ENCODE assay signal across 15 cellular contexts in the genomic region with DNA sequence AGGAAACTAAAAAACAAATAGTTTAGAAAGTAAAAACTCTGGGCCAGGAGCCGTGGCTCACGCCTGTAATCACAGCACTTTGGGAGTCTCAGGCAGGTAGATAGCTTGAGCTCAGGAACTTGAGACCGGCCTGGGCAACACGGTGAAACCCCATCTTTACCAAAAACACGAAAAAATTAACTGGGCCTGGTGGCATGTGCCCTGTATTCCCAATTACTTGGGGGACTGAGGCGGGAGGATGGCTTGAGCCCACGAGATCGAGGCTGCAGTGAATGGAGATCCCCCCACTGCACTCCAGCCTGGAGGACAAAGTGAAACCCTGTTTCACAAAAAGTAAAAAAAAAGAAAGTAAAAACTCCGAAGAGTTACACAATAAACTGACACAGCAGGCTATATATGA. TPM values are rescaled to one million over a fixed set of nuclear protein-coding genes. Genes with fewer than 3 reads are reported as not detected.
DNase-seq lines count a peak whose midpoint lies in the region; ATAC-seq and TF ChIP-seq lines count a peak whose summit lies in the region.
"Had no signal": no experiment of that assay in that cellular context is flagged by ENCODE, and none has a peak within 500 bp of the region (broad histone marks: within the 10 kb centered on the region; RNA-seq: fewer than 3 reads in every experiment).

No MANE protein-coding gene starts in this region.

- no peak overlapping the region for H3K27ac ChIP-seq in MM.1S (ENCODE audit: low read length)
- peak overlapping the region; percentile 23 for H3K27ac ChIP-seq in fibroblast of lung (ENCODE audit: insufficient read depth, low read length)
- H3K27ac ChIP-seq: esophagus squamous epithelium, PC-9 had no signal

- H3K9me2 ChIP-seq in MM.1S (replicated peaks; ENCODE audit: insufficient read depth, low read length), result no peaks in the 10 kb centered on the region

- H3K27me3 ChIP-seq in MM.1S (replicated peaks; ENCODE audit: insufficient read depth, low read length) (no peaks in the 10 kb centered on the region), fibroblast of lung (ENCODE audit: control insufficient read depth, insufficient read depth, low read length) (no peaks in the 10 kb centered on the region)
- H3K27me3 ChIP-seq: esophagus squamous epithelium had no signal

- H3K9me3 ChIP-seq in MM.1S (replicated peaks; ENCODE audit: insufficient read depth, low read length) (no peaks in the 10 kb centered on the region), fibroblast of lung (ENCODE audit: control insufficient read depth, insufficient read depth, low read depth, low read length) (no peaks in the 10 kb centered on the region)
- H3K9me3 ChIP-seq: esophagus squamous epithelium had no signal

- H3K79me2 ChIP-seq in MM.1S (ENCODE audit: low read length), result peaks cover 14% of the 10 kb centered on the region
- H3K79me2 ChIP-seq in fibroblast of lung (ENCODE audit: control insufficient read depth, insufficient read depth, low read length), result peaks cover 97% of the 10 kb centered on the region

- H3K36me3 ChIP-seq in MM.1S (replicated peaks; ENCODE audit: insufficient read depth, low read length), result no peaks in the 10 kb centered on the region
- H3K36me3 ChIP-seq in fibroblast of lung (ENCODE audit: control insufficient read depth, insufficient read depth, low read length), result no peaks in the 10 kb centered on the region
- H3K36me3 ChIP-seq: esophagus squamous epithelium had no signal

- DNase-seq in MM.1S, result no peak
- DNase-seq in fibroblast of lung (ENCODE audit: low read depth in 2 of 2), result no peak
- DNase-seq in G401 (ENCODE audit: low spot score), result no peak
- DNase-seq in activated T-cell treated with anti-CD3 and anti-CD28 coated beads, Interleukin-2, amount 50 U/mL, for 1 hour, result no peak
- DNase-seq in glutamatergic neuron, result no peak
- no peak for DNase-seq in NCI-H2171 treated with DMSO at 0.1 percent for 48 hours (lab: John Stamatoyannopoulos, UW)
- DNase-seq: activated naive CD8-positive, alpha-beta T cell treated with anti-CD3 and anti-CD28 coated beads, Interleukin-2, amount 10 ng/mL, durations not matched to agents 7 days and 5 days; CD4-positive, CD25-positive, alpha-beta regulatory T cell; esophagus squamous epithelium; GDM1; NCI-H1436; PC-9; stimulated activated CD4-positive, alpha-beta T cell treated with anti-CD3 and anti-CD28 coated beads, Interleukin-4, amount 100 ng/mL, for 4 hours had no signal

- ATAC-seq in GM18517 (IDR thresholded peaks at IDR 0.05; ENCODE audit: unreplicated experiment) (peak; percentile 75), GM21723 (IDR thresholded peaks at IDR 0.05; ENCODE audit: unreplicated experiment) (peak; percentile 66)

- H3K4me1 ChIP-seq in MM.1S (ENCODE audit: low read length) (no peaks in the 10 kb centered on the region), fibroblast of lung (ENCODE audit: control insufficient read depth, extremely low read depth, insufficient read depth, low read length) (peaks cover 7% of the 10 kb centered on the region)

- no peak overlapping the region for H3K27ac Mint-ChIP-seq in glutamatergic neuron (ENCODE audit: unreplicated experiment)
- H3K27ac Mint-ChIP-seq: activated naive CD8-positive, alpha-beta T cell treated with anti-CD3 and anti-CD28 coated beads, Interleukin-2, amount 10 ng/mL, durations not matched to agents 7 days and 5 days; CD4-positive, CD25-positive, alpha-beta regulatory T cell had no signal

- in situ Hi-C loops in G401 (cut with HindIII; ENCODE audit: low sequenced_read_pairs), result no loop called here

- H4K20me1 ChIP-seq in MM.1S (ENCODE audit: insufficient read depth, low read length) (no peaks in the 10 kb centered on the region), fibroblast of lung (ENCODE audit: control insufficient read depth, extremely low read depth, insufficient read depth, low read length) (no peaks in the 10 kb centered on the region)

- H3K4me3 ChIP-seq in MM.1S (ENCODE audit: low read length), result peak overlapping the region; percentile 26
- no peak overlapping the region for H3K4me3 ChIP-seq in fibroblast of lung (replicated peaks in 1 of 4; ENCODE audit: control extremely low read depth in 1 of 4, insufficient read depth in 1 of 4, low read depth in 3 of 4, low read length in 4 of 4)
- H3K4me3 ChIP-seq: esophagus squamous epithelium, PC-9 had no signal

- peaks cover 10% of the 10 kb centered on the region for H3K4me1 Mint-ChIP-seq in glutamatergic neuron (ENCODE audit: low read depth, unreplicated experiment)

- TF ChIP-seq CTCF in MM.1S (IDR thresholded peaks at IDR 0.05; ENCODE audit: low read length), result no peak
- no peak for TF ChIP-seq CTCF in fibroblast of lung (conservative IDR thresholded peaks at IDR 0.05 in 1 of 2, IDR thresholded peaks at IDR 0.05 in 1 of 2; ENCODE audit: low read depth in 1 of 2, low read length in 2 of 2)
- TF ChIP-seq CTCF in glutamatergic neuron (IDR thresholded peaks at IDR 0.05; ENCODE audit: partially characterized antibody, unreplicated experiment), result no peak

- H3K27me3 Mint-ChIP-seq in glutamatergic neuron (ENCODE audit: unreplicated experiment), result no peaks in the 10 kb centered on the region
- H3K27me3 Mint-ChIP-seq: activated naive CD8-positive, alpha-beta T cell treated with anti-CD3 and anti-CD28 coated beads, Interleukin-2, amount 10 ng/mL, durations not matched to agents 7 days and 5 days; CD4-positive, CD25-positive, alpha-beta regulatory T cell had no signal

- peaks cover 5% of the 10 kb centered on the region for H3K36me3 Mint-ChIP-seq in glutamatergic neuron (ENCODE audit: unreplicated experiment)

- no peak overlapping the region for H2AFZ ChIP-seq in MM.1S (ENCODE audit: low read length)
- H2AFZ ChIP-seq in fibroblast of lung (ENCODE audit: low read length), result no peak overlapping the region
- H2AFZ ChIP-seq: PC-9 had no signal

- peaks cover 4% of the 10 kb centered on the region for H3K9me3 Mint-ChIP-seq in glutamatergic neuron (ENCODE audit: unreplicated experiment)

- H3K4me2 ChIP-seq in MM.1S (ENCODE audit: low read depth, low read length) (peak overlapping the region; percentile 46; the same call in 1 of the 2 replicates), fibroblast of lung (ENCODE audit: extremely low read depth, insufficient read depth, low read length) (no peak overlapping the region)
- H3K4me2 ChIP-seq: PC-9 had no signal

- H3K9ac ChIP-seq in MM.1S (ENCODE audit: low read length), result peak overlapping the region; percentile 29; the same call in 1 of the 2 replicates
- H3K9ac ChIP-seq in fibroblast of lung (ENCODE audit: insufficient read depth, low read length), result no peak overlapping the region

- H3K4me3 Mint-ChIP-seq in glutamatergic neuron (ENCODE audit: unreplicated experiment), result no peak overlapping the region
- H3K4me3 Mint-ChIP-seq: activated naive CD8-positive, alpha-beta T cell treated with anti-CD3 and anti-CD28 coated beads, Interleukin-2, amount 10 ng/mL, durations not matched to agents 7 days and 5 days; CD4-positive, CD25-positive, alpha-beta regulatory T cell had no signal

- H3F3A ChIP-seq in MM.1S (ENCODE audit: insufficient read depth, low read length), result no peaks in the 10 kb centered on the region

RNA-seq across cellular contexts. Expression of gene CEP170, which starts 10.7 kb away (rescaled TPM):
- total RNA-seq in fibroblast of lung (75.2 and 86.0 TPM in 2 replicates), glutamatergic neuron (ENCODE audit: unreplicated experiment) (450 TPM)
- polyA plus RNA-seq in fibroblast of lung, result 84.8 and 92.0 TPM in 2 replicates
- 45.7 and 49.6 TPM in 2 replicates for polyA plus RNA-seq in fibroblast of lung (2012)
- 33.9 and 38.8 TPM in 2 replicates for polyA minus RNA-seq in fibroblast of lung (ENCODE audit: low replicate concordance)
- 33.6 and 36.5 TPM in 2 replicates for total RNA-seq in G401 (2014; rRNA removed; shearing (Covaris generic))

RNA-seq across cellular contexts. Expression of gene SDCCAG8, which starts 11.4 kb away (rescaled TPM):
- 53.2 and 72.7 TPM in 2 replicates for total RNA-seq in fibroblast of lung
- polyA plus RNA-seq in fibroblast of lung, result 27.0 and 34.8 TPM in 2 replicates
- polyA plus RNA-seq in fibroblast of lung (2012), result 21.6 and 23.8 TPM in 2 replicates
- 5.0 and 8.2 TPM in 2 replicates for polyA minus RNA-seq in fibroblast of lung (ENCODE audit: low replicate concordance)
- total RNA-seq in G401 (2014; rRNA removed; shearing (Covaris generic)), result 10.8 and 18.7 TPM in 2 replicates
- 52.8 TPM for total RNA-seq in glutamatergic neuron (ENCODE audit: unreplicated experiment)
